Comparison of ENCODE assay signal across 19 cellular contexts in genomic region chr3:153145454-153145853, GRCh38. TPM values are rescaled to one million over a fixed set of nuclear protein-coding genes. Genes with fewer than 3 reads are reported as not detected.
A peak's percentile ranks its signal among the peaks of the same experiment; 100 is the strongest.
DNase-seq lines count a peak whose midpoint lies in the region; ATAC-seq, FAIRE-seq and TF ChIP-seq lines count a peak whose summit lies in the region.
"Had no signal": no experiment of that assay in that cellular context is flagged by ENCODE, and none has a peak within 500 bp of the region (broad histone marks: within the 10 kb centered on the region; RNA-seq: fewer than 3 reads in every experiment).

No MANE protein-coding gene starts in this region.

- no peak overlapping the region for H3K4me2 ChIP-seq in K562 (ENCODE audit: insufficient read depth, low read length)
- H3K4me2 ChIP-seq in keratinocyte (ENCODE audit: control insufficient read depth, extremely low read depth, insufficient read depth, low read depth, low read length), result peak overlapping the region; percentile 55
- H3K4me2 ChIP-seq: BLaER1 had no signal

- no peaks in the 10 kb centered on the region for H3K36me3 Mint-ChIP-seq in MCF 10A (ENCODE audit: insufficient read depth, unreplicated experiment)
- H3K36me3 Mint-ChIP-seq: activated naive CD8-positive, alpha-beta T cell treated with anti-CD3 and anti-CD28 coated beads for 36 hours had no signal

- TF ChIP-seq EP300 in K562 (IDR thresholded peaks at IDR 0.05; ENCODE audit: low read length) (no peak), sigmoid colon (IDR thresholded peaks at IDR 0.05) (no peak)

- H2AFZ ChIP-seq in K562 (ENCODE audit: low read depth, low read length), result 0 out of 2 replicates have a peak overlapping the region, but pooled peaks have one; percentile 11
- H2AFZ ChIP-seq in keratinocyte (ENCODE audit: control insufficient read depth, low read length), result peak overlapping the region; percentile 71

- H3K4me3 ChIP-seq in breast epithelium (no peak overlapping the region), K562 (no peak overlapping the region), keratinocyte (ENCODE audit: control insufficient read depth in 2 of 3, extremely low read depth in 1 of 3, insufficient read depth in 2 of 3, low read depth in 1 of 3, low read length in 3 of 3) (no peak overlapping the region), sigmoid colon (no peak overlapping the region)
- H3K4me3 ChIP-seq: BLaER1, colonic mucosa, prostate gland, upper lobe of right lung had no signal

- ATAC-seq in K562, result no peak
- ATAC-seq: left cardiac atrium, upper lobe of right lung had no signal

- H3K4me1 ChIP-seq in breast epithelium (peaks cover 0 to 4% of the 10 kb centered on the region in 2 donors), K562 (replicated peaks in 1 of 2; ENCODE audit: control insufficient read depth in 2 of 2, insufficient read depth in 2 of 2, low read length in 2 of 2) (no peaks in the 10 kb centered on the region), keratinocyte (ENCODE audit: control insufficient read depth, extremely low read depth, insufficient read depth, low read length) (peaks cover 46% of the 10 kb centered on the region), sigmoid colon (no peaks in the 10 kb centered on the region)
- H3K4me1 ChIP-seq: BLaER1, colonic mucosa, prostate gland, upper lobe of right lung had no signal

- H3K9me3 Mint-ChIP-seq in MCF 10A (ENCODE audit: unreplicated experiment), result no peaks in the 10 kb centered on the region
- H3K9me3 Mint-ChIP-seq: activated T-helper 1 cell treated with anti-CD3 and anti-CD28 coated beads, Interleukin-12 subunit alpha, Interleukin-12 subunit beta, Interleukin-2, Interleukin-4 antibody, amounts not matched to agents 30 ng/mL and 10 ng/mL and 1 ng/mL, durations not matched to agents 14 hours and 24 hours and 36 hours had no signal

- CTCF ChIA-PET in MCF 10A (lab: Yijun Ruan, JAX), result no interaction called here
- CTCF ChIA-PET in K562 (lab: Yijun Ruan, JAX; ENCODE audit: low intra/inter-chr PET ratio), result no interaction called here

- H3K9ac ChIP-seq in K562 (ENCODE audit: insufficient read depth in 1 of 2, low read depth in 2 of 2, low read length in 2 of 2) (no peak overlapping the region), keratinocyte (ENCODE audit: control insufficient read depth, extremely low read depth, insufficient read depth, low read length) (no peak overlapping the region)
- H3K9ac ChIP-seq: BLaER1 had no signal

- BruUV-seq in MCF 10A (replicated peaks; lab: Mats Ljungman, UMichigan), result no TSS peak
- BruUV-seq in K562 (replicated peaks; lab: Mats Ljungman, UMichigan), result no TSS peak

- TF ChIP-seq CTCF in MCF 10A (IDR thresholded peaks at IDR 0.05; ENCODE audit: unreplicated experiment), result no peak
- TF ChIP-seq CTCF in breast epithelium (IDR thresholded peaks at IDR 0.05), result no peak
- TF ChIP-seq CTCF in K562 (IDR thresholded peaks at IDR 0.05 in 2 of 3, conservative IDR thresholded peaks at IDR 0.05 in 1 of 3; ENCODE audit: insufficient read depth in 2 of 3, low read depth in 1 of 3, low read length in 3 of 3), result no peak
- no peak for TF ChIP-seq CTCF in keratinocyte (optimal IDR thresholded peaks at IDR 0.05 in 1 of 3, IDR thresholded peaks at IDR 0.05 in 1 of 3, conservative IDR thresholded peaks at IDR 0.05 in 1 of 3; ENCODE audit: extremely low read depth in 1 of 3, insufficient read depth in 2 of 3, low read length in 3 of 3)
- no peak for TF ChIP-seq CTCF in sigmoid colon (IDR thresholded peaks at IDR 0.05)
- no peak for TF ChIP-seq CTCF in GM13977 (IDR thresholded peaks at IDR 0.05; ENCODE audit: extremely low read depth, insufficient read depth, missing control alignments)

- TF ChIP-seq POLR2A in breast epithelium (IDR thresholded peaks at IDR 0.05) (no peak), K562 (conservative IDR thresholded peaks at IDR 0.05) (no peak), sigmoid colon (IDR thresholded peaks at IDR 0.05) (no peak)

- FAIRE-seq in K562 (lab: Jason Lieb, UNC), result no peak
- no peak for FAIRE-seq in keratinocyte (lab: Jason Lieb, UNC)
- FAIRE-seq: A204.1 had no signal

- H3K9me3 ChIP-seq in breast epithelium, result no peaks in the 10 kb centered on the region
- H3K9me3 ChIP-seq in K562 (replicated peaks; ENCODE audit: control insufficient read depth, insufficient read depth, low read depth, low read length), result no peaks in the 10 kb centered on the region; the same call in 1 of the 2 replicates
- H3K9me3 ChIP-seq in keratinocyte (ENCODE audit: control insufficient read depth, low read depth, low read length), result no peaks in the 10 kb centered on the region
- H3K9me3 ChIP-seq in sigmoid colon, result no peaks in the 10 kb centered on the region
- H3K9me3 ChIP-seq: colonic mucosa, prostate gland, upper lobe of right lung had no signal

- in situ Hi-C loops in K562 (cut with MboI) (no loop called here), GM13977 (cut with MboI; ENCODE audit: low pct_unique_long_range_greater_than_20kb, low sequenced_read_pairs, unreplicated experiment) (no loop called here)

- H3K27me3 Mint-ChIP-seq in MCF 10A (ENCODE audit: insufficient read depth, unreplicated experiment), result no peaks in the 10 kb centered on the region
- H3K27me3 Mint-ChIP-seq: activated naive CD8-positive, alpha-beta T cell treated with anti-CD3 and anti-CD28 coated beads for 36 hours had no signal

- dilution Hi-C loops in keratinocyte (cut with MboI; ENCODE audit: extremely low pct_ligation_motif_present, low sequenced_read_pairs), result no loop called here

- H3K9me1 ChIP-seq in K562 (ENCODE audit: control insufficient read depth, insufficient read depth, low read length) (no peaks in the 10 kb centered on the region), keratinocyte (ENCODE audit: control insufficient read depth, extremely low read depth, insufficient read depth, low read length) (no peaks in the 10 kb centered on the region)

- peak overlapping the region; percentile 90 for H3K27ac Mint-ChIP-seq in MCF 10A (ENCODE audit: low read depth, unreplicated experiment)
- H3K27ac Mint-ChIP-seq: activated naive CD8-positive, alpha-beta T cell treated with anti-CD3 and anti-CD28 coated beads for 36 hours; activated T-helper 1 cell treated with anti-CD3 and anti-CD28 coated beads, Interleukin-12 subunit alpha, Interleukin-12 subunit beta, Interleukin-2, Interleukin-4 antibody, amounts not matched to agents 30 ng/mL and 10 ng/mL and 1 ng/mL, durations not matched to agents 14 hours and 24 hours and 36 hours; nephron progenitor cell had no signal

- no peak for DNase-seq in MCF 10A (ENCODE audit: unreplicated experiment)
- DNase-seq in breast epithelium (ENCODE audit: low spot score in 2 of 2), result no peak
- no peak for DNase-seq in K562 (ENCODE audit: extremely low read depth in 1 of 4, low spot score in 3 of 4)
- no peak for DNase-seq in keratinocyte (ENCODE audit: low read depth, low spot score)
- DNase-seq in hypothalamus (lab: John Stamatoyannopoulos, UW), result no peak
- DNase-seq in sigmoid colon, result no peak
- no peak for DNase-seq in EL
- DNase-seq in GM13977 (ENCODE audit: low spot score), result no peak
- DNase-seq: activated naive CD8-positive, alpha-beta T cell treated with anti-CD3 and anti-CD28 coated beads for 36 hours; colonic mucosa; left cardiac atrium; NCI-H524; nephron progenitor cell; stimulated activated CD4-positive, alpha-beta T cell treated with anti-CD3 and anti-CD28 coated beads, Interleukin-4, amount 100 ng/mL, for 4 hours; upper lobe of right lung had no signal

- no peaks in the 10 kb centered on the region for H3K79me2 ChIP-seq in K562 (ENCODE audit: control insufficient read depth, insufficient read depth, low read length)
- H3K79me2 ChIP-seq in keratinocyte (ENCODE audit: control insufficient read depth, insufficient read depth, low read length), result no peaks in the 10 kb centered on the region

- H3K27ac ChIP-seq in breast epithelium (no peak overlapping the region), K562 (ENCODE audit: extremely low read depth, low read depth, low read length) (no peak overlapping the region), keratinocyte (ENCODE audit: control insufficient read depth, insufficient read depth, low read length) (peak overlapping the region; percentile 80), sigmoid colon (no peak overlapping the region)
- H3K27ac ChIP-seq: BLaER1, colonic mucosa, prostate gland, upper lobe of right lung had no signal

- no peaks in the 10 kb centered on the region for H4K20me1 ChIP-seq in K562 (replicated peaks; ENCODE audit: control insufficient read depth, insufficient read depth, low read length)
- H4K20me1 ChIP-seq in keratinocyte (ENCODE audit: control insufficient read depth, extremely low read depth, insufficient read depth, low read length), result no peaks in the 10 kb centered on the region
- H4K20me1 ChIP-seq: BLaER1 had no signal

- no peak overlapping the region for H3K4me3 Mint-ChIP-seq in MCF 10A (ENCODE audit: unreplicated experiment)
- H3K4me3 Mint-ChIP-seq: activated naive CD8-positive, alpha-beta T cell treated with anti-CD3 and anti-CD28 coated beads for 36 hours; activated T-helper 1 cell treated with anti-CD3 and anti-CD28 coated beads, Interleukin-12 subunit alpha, Interleukin-12 subunit beta, Interleukin-2, Interleukin-4 antibody, amounts not matched to agents 30 ng/mL and 10 ng/mL and 1 ng/mL, durations not matched to agents 14 hours and 24 hours and 36 hours; nephron progenitor cell had no signal

- no peak for TF ChIP-seq RAD21 in K562 (CRISPR knock-in tag; conservative IDR thresholded peaks at IDR 0.05 in 1 of 2, IDR thresholded peaks at IDR 0.05 in 1 of 2)

- POLR2A ChIA-PET in MCF 10A (lab: Yijun Ruan, JAX), result interaction anchor here (1.2 to 11.3 kb wide), 4 partner anchors 14 to 102 kb away, joined by 3 to 456 read pairs (median 6); partner anchors contain the start of gene RAP2B
- POLR2A ChIA-PET in K562 (lab: Yijun Ruan, JAX), result no interaction called here

- H3K27me3 ChIP-seq in breast epithelium (no peaks in the 10 kb centered on the region), K562 (ENCODE audit: control insufficient read depth in 2 of 2, insufficient read depth in 2 of 2, low read length in 2 of 2) (no peaks in the 10 kb centered on the region), keratinocyte (ENCODE audit: control insufficient read depth, extremely low read depth, insufficient read depth, low read length) (no peaks in the 10 kb centered on the region), sigmoid colon (no peaks in the 10 kb centered on the region)
- H3K27me3 ChIP-seq: BLaER1, colonic mucosa, upper lobe of right lung had no signal

- intact Hi-C loops in MCF 10A (cut with micrococcal nuclease) (no loop called here), breast epithelium (cut with DNase I; ENCODE audit: low total_unique reads) (no loop called here), K562 (cut with micrococcal nuclease) (no loop called here), sigmoid colon (cut with DNase I) (no loop called here)

- H3K36me3 ChIP-seq in breast epithelium (no peaks in the 10 kb centered on the region), K562 (ENCODE audit: control insufficient read depth, insufficient read depth, low read length) (no peaks in the 10 kb centered on the region), keratinocyte (ENCODE audit: control insufficient read depth in 2 of 2, extremely low read depth in 1 of 2, insufficient read depth in 2 of 2, low read length in 2 of 2) (no peaks in the 10 kb centered on the region), sigmoid colon (no peaks in the 10 kb centered on the region)
- H3K36me3 ChIP-seq: BLaER1, colonic mucosa, prostate gland, upper lobe of right lung had no signal

- peaks cover 27% of the 10 kb centered on the region for H3K4me1 Mint-ChIP-seq in MCF 10A (ENCODE audit: insufficient read depth, unreplicated experiment)
- H3K4me1 Mint-ChIP-seq: nephron progenitor cell had no signal

RNA-seq across cellular contexts. Expression of gene RAP2B, which starts 16.6 kb away (rescaled TPM):
- total RNA-seq in MCF 10A (2022), result 15.0 and 19.3 TPM in 2 replicates
- 10 to 100 TPM in 2 of 3 donors, 1 to 10 TPM in 1; 6.6 to 21.0 (median 13.5) TPM for total RNA-seq in breast epithelium
- total RNA-seq in K562 (2011; cell fraction: chromatin; rRNA removed; ENCODE audit: low replicate concordance), result 16.2 and 18.9 TPM in 2 replicates
- total RNA-seq in K562 (2011; cell fraction: nucleolus; rRNA removed), result 17.4 and 18.3 TPM in 2 replicates
- total RNA-seq in K562 (2011; cell fraction: nucleoplasm; rRNA removed), result 24.3 and 34.3 TPM in 2 replicates
- total RNA-seq in K562 (2014; rRNA removed), result 24.1 and 26.0 TPM in 2 replicates
- 15.8 and 18.9 TPM in 2 replicates for total RNA-seq in K562 (2014; rRNA removed; fragmentation: Illumina TruSeq; extraction: Trizol)
- 17.2 and 17.6 TPM in 2 replicates for total RNA-seq in K562 (2015; rRNA removed; fragmentation: Illumina TruSeq; extraction: Trizol)
- 27.9 and 30.0 TPM in 2 replicates for total RNA-seq in K562 (2021)
- polyA plus RNA-seq in K562 (2011; rRNA removed), result 11.3 and 13.9 TPM in 2 replicates
- polyA plus RNA-seq in K562 (2011; cell fraction: cytosol; rRNA removed), result 14.5 and 18.0 TPM in 2 replicates
- polyA plus RNA-seq in K562 (2011; cell fraction: nucleus; rRNA removed), result 9.8 and 12.2 TPM in 2 replicates
- polyA plus RNA-seq in K562 (2012), result 9.2 and 15.0 TPM in 2 replicates
- 9.4 and 9.8 TPM in 2 replicates for polyA plus RNA-seq in K562 (2014; fragmentation: Illumina TruSeq; extraction: Trizol)
- polyA plus RNA-seq in K562 (2014; fragmentation: Nextera tagmentation; extraction: Ambion mirVana), result 10 to 100 TPM; 14.1 to 31.2 TPM
- 12.3 and 12.9 TPM in 2 replicates for polyA plus RNA-seq in K562 (2014; rRNA removed)
- polyA minus RNA-seq in K562 (2011; rRNA and poly(A)+ RNA removed), result 25.3 and 30.5 TPM in 2 replicates
- polyA minus RNA-seq in K562 (2011; cell fraction: cytosol; rRNA and poly(A)+ RNA removed), result 33.8 and 35.9 TPM in 2 replicates
- polyA minus RNA-seq in K562 (2011; cell fraction: nucleus; rRNA and poly(A)+ RNA removed), result 19.1 and 28.9 TPM in 2 replicates
- 17.0 to 20.1 TPM (median 19.7 TPM) in 3 replicates for polyA plus RNA-seq in keratinocyte
- 11.3 TPM for polyA plus RNA-seq in keratinocyte (2011; ENCODE audit: low read depth)
- 15.2 and 16.7 TPM in 2 replicates for polyA plus RNA-seq in keratinocyte (2011; cell fraction: cytosol; rRNA removed)
- polyA plus RNA-seq in keratinocyte (2011; cell fraction: nucleus; rRNA removed), result 28.1 and 28.9 TPM in 2 replicates
- polyA plus RNA-seq in keratinocyte (2012; ENCODE audit: low replicate concordance), result 22.5 and 24.8 TPM in 2 replicates
- 20.7 to 42.1 TPM (median 37.9 TPM) in 3 replicates for polyA minus RNA-seq in keratinocyte
- polyA minus RNA-seq in keratinocyte (2011; cell fraction: cytosol; rRNA and poly(A)+ RNA removed), result 94.8 TPM
- 52.3 and 72.3 TPM in 2 replicates for polyA minus RNA-seq in keratinocyte (2011; cell fraction: nucleus; rRNA and poly(A)+ RNA removed)
- total RNA-seq in sigmoid colon, result 1 to 10 TPM; 8.6 to 9.4 (median 9.0) TPM
- 1 to 10 TPM; 4.8 to 6.2 (median 6.1) TPM for polyA plus RNA-seq in sigmoid colon
